16 cellular contexts compared by ENCODE assay signal in genomic region chr14:40204441-40205175, GRCh38.
DNase-seq lines count a peak whose midpoint lies in the region; ATAC-seq and TF ChIP-seq lines count a peak whose summit lies in the region.
"Had no signal": no experiment of that assay in that cellular context is flagged by ENCODE, and none has a peak within 500 bp of the region (broad histone marks: within the 10 kb centered on the region; RNA-seq: fewer than 3 reads in every experiment).

No MANE protein-coding gene starts in this region.

- peaks cover 4% of the 10 kb centered on the region; the same call in 2 of the 3 replicates for H3K4me1 Mint-ChIP-seq in GM23338

- peak overlapping the region; percentile 58 for H4K91ac ChIP-seq in neuronal stem cell (ENCODE audit: low read depth, low read length, poor library complexity)

- no peaks in the 10 kb centered on the region for H3K79me2 ChIP-seq in GM23338 (replicated peaks; ENCODE audit: insufficient read depth)
- H3K79me2 ChIP-seq in OCI-LY7 (ENCODE audit: insufficient read depth, low read depth, low read length) = no peaks in the 10 kb centered on the region

- no peaks in the 10 kb centered on the region for H3K9me2 ChIP-seq in GM23338 (ENCODE audit: insufficient read depth)
- H3K9me2 ChIP-seq in OCI-LY7 (ENCODE audit: insufficient read depth, low read length) = no peaks in the 10 kb centered on the region; the same call in 1 of the 2 replicates

- H3K36me3 ChIP-seq in GM23338 (ENCODE audit: insufficient read depth) (no peaks in the 10 kb centered on the region), OCI-LY7 (ENCODE audit: insufficient read depth, low read length) (peaks cover 4% of the 10 kb centered on the region; the same call in 1 of the 2 replicates), neuronal stem cell (replicated peaks in 1 of 2; ENCODE audit: control insufficient read depth in 2 of 2, insufficient read depth in 2 of 2, low read length in 2 of 2) (no peaks in the 10 kb centered on the region)
- H3K36me3 ChIP-seq: BE2C had no signal

- peaks cover 20% of the 10 kb centered on the region for H3K9me3 Mint-ChIP-seq in GM23338

- H2BK5ac ChIP-seq in neuronal stem cell (ENCODE audit: low read length) = no peak overlapping the region

- no peak overlapping the region for H2AK5ac ChIP-seq in neuronal stem cell (ENCODE audit: low read depth, low read length)

- H2AFZ ChIP-seq in GM23338 (no peak overlapping the region), OCI-LY7 (ENCODE audit: low read length) (no peak overlapping the region), neuronal stem cell (ENCODE audit: low read length) (peak overlapping the region; percentile 68)

- CTCF ChIA-PET in OCI-LY7 (lab: Charles Lee; ENCODE audit: unreplicated experiment) = interaction anchor here (1.2 kb wide), 1 partner anchor 8 kb away, joined by 3 read pairs; no protein-coding TSS in a partner anchor

- DNase-seq in GM23338 (ENCODE audit: low spot score) (peak; percentile 20), OCI-LY7 (ENCODE audit: low spot score) (peak; percentile 20), iPS-NIHi11 (ENCODE audit: low spot score) (peak; percentile 12), neuronal stem cell (ENCODE audit: low spot score) (no peak), mesenteric fat pad (ENCODE audit: low spot score) (no peak), DMS153 (lab: John Stamatoyannopoulos, UW) (no peak), inferior parietal cortex (ENCODE audit: extremely low spot score) (no peak)
- DNase-seq: BE2C, DMS79, H7, KG1, NCI-H1092, NCI-H146, NCI-H2029, NCI-H226, SHP77 had no signal

- H3K4ac ChIP-seq in neuronal stem cell (ENCODE audit: low read length) = no peak overlapping the region

- H3K4me2 ChIP-seq in GM23338 (no peak overlapping the region), OCI-LY7 (ENCODE audit: low read length) (no peak overlapping the region), neuronal stem cell (ENCODE audit: insufficient read depth, low read length, poor library complexity, severe bottlenecking) (no peak overlapping the region)

- no TSS peak for BruUV-seq in OCI-LY7 (replicated peaks; lab: Mats Ljungman, UMichigan)

- peak; percentile 71 for ATAC-seq in GM23338

- peaks cover 12% of the 10 kb centered on the region; the same call in 2 of the 3 replicates for H3K36me3 Mint-ChIP-seq in GM23338 (ENCODE audit: low read depth)

- no peak overlapping the region for H2BK12ac ChIP-seq in neuronal stem cell (ENCODE audit: low read length)

- no peak overlapping the region for H2BK120ac ChIP-seq in neuronal stem cell (ENCODE audit: low read depth, low read length)

- H4K8ac ChIP-seq in neuronal stem cell (ENCODE audit: low read depth, low read length) = no peak overlapping the region

- H3K79me1 ChIP-seq in neuronal stem cell (ENCODE audit: low read depth, low read length) = no peaks in the 10 kb centered on the region

- no peaks in the 10 kb centered on the region for H3F3A ChIP-seq in GM23338 (replicated peaks; ENCODE audit: low read depth)

- H4K20me1 ChIP-seq in GM23338 (replicated peaks; ENCODE audit: insufficient read depth) (no peaks in the 10 kb centered on the region), OCI-LY7 (ENCODE audit: insufficient read depth, low read length) (no peaks in the 10 kb centered on the region)

- H3K14ac ChIP-seq in neuronal stem cell (ENCODE audit: low read length) = no peak overlapping the region

- intact Hi-C loops in OCI-LY7 (cut with micrococcal nuclease; ENCODE audit: unreplicated experiment) = no loop called here

- peak overlapping the region; percentile 56 for H3K18ac ChIP-seq in neuronal stem cell (ENCODE audit: low read length)

- no peak overlapping the region for H3K4me3 Mint-ChIP-seq in GM23338

- WGBS in neuronal stem cell (ENCODE audit: extremely low coverage in 2 of 2, insufficient read length in 2 of 2, insufficient replicate concordance in 1 of 2), 2 donors = no CpG with 5 or more reads among the region's 11 CpGs

- H3K27ac Mint-ChIP-seq in GM23338 = no peak overlapping the region

- H2BK15ac ChIP-seq in neuronal stem cell (ENCODE audit: low read length) = no peak overlapping the region

- H3K27me3 ChIP-seq in GM23338 (ENCODE audit: insufficient read depth) (no peaks in the 10 kb centered on the region), neuronal stem cell (ENCODE audit: control insufficient read depth in 3 of 3, insufficient read depth in 3 of 3, low read depth in 1 of 3, low read length in 3 of 3) (no peaks in the 10 kb centered on the region)
- H3K27me3 ChIP-seq: BE2C had no signal

- peaks cover 2% of the 10 kb centered on the region for H3K27me3 Mint-ChIP-seq in GM23338 (ENCODE audit: insufficient read depth, low read depth, poor library complexity)

- H3K27ac ChIP-seq in GM23338 (ENCODE audit: low read depth) (no peak overlapping the region), OCI-LY7 (ENCODE audit: low read depth, low read length, poor library complexity, severe bottlenecking) (no peak overlapping the region), neuronal stem cell (replicated peaks; ENCODE audit: low read length) (no peak overlapping the region)

- TF ChIP-seq CTCF in GM23338 (conservative IDR thresholded peaks at IDR 0.05; ENCODE audit: low read depth in 2 of 2) = no peak
- no peak for TF ChIP-seq CTCF in OCI-LY7 (conservative IDR thresholded peaks at IDR 0.05; ENCODE audit: low read length)

- POLR2A ChIA-PET in OCI-LY7 (lab: Charles Lee) = interaction anchor here (1.6 kb wide), 1 partner anchor 9 kb away, joined by 7 read pairs; no protein-coding TSS in a partner anchor

- no peaks in the 10 kb centered on the region for H3K4me1 ChIP-seq in GM23338 (ENCODE audit: insufficient read depth)
- H3K4me1 ChIP-seq in OCI-LY7 (ENCODE audit: insufficient read depth, low read length, poor library complexity, severe bottlenecking) = no peaks in the 10 kb centered on the region
- H3K4me1 ChIP-seq in neuronal stem cell (ENCODE audit: control insufficient read depth in 2 of 2, insufficient read depth in 1 of 2, low read depth in 1 of 2, low read length in 2 of 2) = peaks cover 0 to 2% of the 10 kb centered on the region in 2 donors
- H3K4me1 ChIP-seq: BE2C had no signal

- H3K23ac ChIP-seq in neuronal stem cell (ENCODE audit: low read depth, low read length, poor library complexity) = no peak overlapping the region

- H3K9ac ChIP-seq in neuronal stem cell (ENCODE audit: low read depth, low read length, poor library complexity) = no peak overlapping the region

- no peak overlapping the region for H3K4me3 ChIP-seq in GM23338
- H3K4me3 ChIP-seq in OCI-LY7 (ENCODE audit: low read depth, low read length, poor library complexity, severe bottlenecking) = no peak overlapping the region
- peak overlapping the region in 1 of 2 donors; percentile 43 for H3K4me3 ChIP-seq in neuronal stem cell (ENCODE audit: low read length in 2 of 2)

- peaks cover 24% of the 10 kb centered on the region; the same call in 1 of the 2 replicates for H3K9me3 ChIP-seq in OCI-LY7 (ENCODE audit: low read length)
- peaks cover 0 to 2% of the 10 kb centered on the region in 2 donors for H3K9me3 ChIP-seq in neuronal stem cell (replicated peaks in 1 of 2; ENCODE audit: control insufficient read depth in 2 of 2, insufficient read depth in 1 of 2, low read depth in 1 of 2, low read length in 2 of 2)
- H3K9me3 ChIP-seq: BE2C had no signal

TF ChIP-seq in GM23338, 12 proteins besides CTCF, POLR2A, EP300 and RAD21 (continues in another document):
- no peak for TF ChIP-seq ETS1 (IDR thresholded peaks at IDR 0.05)
- no peak for TF ChIP-seq ZNF114 (CRISPR knock-in tag; IDR thresholded peaks at IDR 0.05)
- TF ChIP-seq EZH2phosphoT487 (IDR thresholded peaks at IDR 0.05; ENCODE audit: unreplicated experiment) = no peak
- TF ChIP-seq CREB1 (CRISPR knock-in tag; IDR thresholded peaks at IDR 0.05; ENCODE audit: low read depth) = no peak
- no peak for TF ChIP-seq POLR2AphosphoS5 (IDR thresholded peaks at IDR 0.05; ENCODE audit: low read depth)
- TF ChIP-seq NANOG (IDR thresholded peaks at IDR 0.05; ENCODE audit: borderline replicate concordance) = no peak

Comparison
In these comparisons a context has a peak if more than half of its experiments do, and no peak if none do; other contexts are left out.
1. DNase-seq: peak in GM23338 (single experiment), OCI-LY7 (single experiment) and iPS-NIHi11 (single experiment); none in neuronal stem cell (single experiment), mesenteric fat pad (single experiment), DMS153 (single experiment) and inferior parietal cortex (single experiment).